ENCODE assay signal across 12 cellular contexts in genomic region chr19:4295972-4296771, GRCh38. TPM values are rescaled to one million over a fixed set of nuclear protein-coding genes. Genes with fewer than 3 reads are reported as not detected.
DNase-seq lines count a peak whose midpoint lies in the region; ATAC-seq and TF ChIP-seq lines count a peak whose summit lies in the region.
"Had no signal": no experiment of that assay in that cellular context is flagged by ENCODE, and none has a peak within 500 bp of the region (broad histone marks: within the 10 kb centered on the region; RNA-seq: fewer than 3 reads in every experiment).

No MANE protein-coding gene starts in this region.

- no peaks in the 10 kb centered on the region for H3K36me3 ChIP-seq in neuronal stem cell (replicated peaks in 1 of 2; ENCODE audit: control insufficient read depth in 2 of 2, insufficient read depth in 2 of 2, low read length in 2 of 2)
- H3K36me3 ChIP-seq in PC-9 (ENCODE audit: low read depth): no peaks in the 10 kb centered on the region

- ATAC-seq in SK-N-SH treated with all-trans-retinoic acid at 6 μM for 48 hours (peak; percentile 16; the same call in 1 of the 3 replicates), HG03520 (IDR thresholded peaks at IDR 0.05; ENCODE audit: unreplicated experiment) (no peak), Right ventricle myocardium superior (ENCODE audit: poor library complexity) (no peak)

- peak overlapping the region; percentile 36 for H2BK12ac ChIP-seq in neuronal stem cell (ENCODE audit: low read length)

- H2AFZ ChIP-seq in neuronal stem cell (ENCODE audit: low read length): no peak overlapping the region
- no peak overlapping the region for H2AFZ ChIP-seq in PC-9

- no peak overlapping the region for H4K91ac ChIP-seq in neuronal stem cell (ENCODE audit: low read depth, low read length, poor library complexity)

- POLR2A ChIA-PET in PC-9 (lab: Charles Lee; ENCODE audit: unreplicated experiment): no interaction called here

- H3K9me3 ChIP-seq in neuronal stem cell (replicated peaks in 1 of 2; ENCODE audit: control insufficient read depth in 2 of 2, insufficient read depth in 1 of 2, low read depth in 1 of 2, low read length in 2 of 2): no peaks in the 10 kb centered on the region
- no peaks in the 10 kb centered on the region for H3K9me3 ChIP-seq in PC-9 (ENCODE audit: insufficient read depth, low read depth)

- no peak overlapping the region for H3K9ac ChIP-seq in neuronal stem cell (ENCODE audit: low read depth, low read length, poor library complexity)

- no CpG with 5 or more reads among the region's 14 CpGs for WGBS in neuronal stem cell (ENCODE audit: extremely low coverage in 2 of 2, insufficient read length in 2 of 2, insufficient replicate concordance in 1 of 2), 2 donors

- no peak overlapping the region for H2BK120ac ChIP-seq in neuronal stem cell (ENCODE audit: low read depth, low read length)

- no TSS peak for BruUV-seq in PC-9 (replicated peaks; lab: Mats Ljungman, UMichigan)

- DNase-seq in Daoy (ENCODE audit: low read depth): peak; percentile 55
- peak; percentile 94 for DNase-seq in NCI-H1694 treated with DMSO at 0.1 percent for 48 hours (lab: John Stamatoyannopoulos, UW)
- DNase-seq in neuronal stem cell (ENCODE audit: low spot score): no peak
- DNase-seq in GM03348 (ENCODE audit: low spot score): no peak
- DNase-seq in PC-9: no peak
- DNase-seq in Right ventricle myocardium superior: no peak
- DNase-seq: activated CD4-positive, alpha-beta T cell treated with anti-CD3 and anti-CD28 coated beads, Interleukin-2, amount 50 U/mL, for 1 hour; erythroblast had no signal

- no peak overlapping the region for H4K8ac ChIP-seq in neuronal stem cell (ENCODE audit: low read depth, low read length)

- intact Hi-C loops in PC-9 (cut with micrococcal nuclease; ENCODE audit: unreplicated experiment) (no loop called here), Right ventricle myocardium superior (cut with DNase I) (no loop called here)

- H2BK5ac ChIP-seq in neuronal stem cell (ENCODE audit: low read length): no peak overlapping the region

- H3K79me2 ChIP-seq in PC-9 (ENCODE audit: low read depth): no peaks in the 10 kb centered on the region

- no peaks in the 10 kb centered on the region for H3K9me2 ChIP-seq in PC-9 (ENCODE audit: insufficient read depth)

- H3K4me3 ChIP-seq in neuronal stem cell (ENCODE audit: low read length in 2 of 2) (no peak overlapping the region), PC-9 (no peak overlapping the region)

- CTCF ChIA-PET in PC-9 (lab: Charles Lee): no interaction called here

- no peak overlapping the region for H3K4ac ChIP-seq in neuronal stem cell (ENCODE audit: low read length)

- H3K18ac ChIP-seq in neuronal stem cell (ENCODE audit: low read length): peak overlapping the region; percentile 12

- no peak overlapping the region for H3K27ac ChIP-seq in neuronal stem cell (replicated peaks; ENCODE audit: low read length)
- H3K27ac ChIP-seq in PC-9: no peak overlapping the region

- no peaks in the 10 kb centered on the region for H3F3A ChIP-seq in PC-9 (ENCODE audit: insufficient read depth, low read depth)

- H3K4me2 ChIP-seq in neuronal stem cell (ENCODE audit: insufficient read depth, low read length, poor library complexity, severe bottlenecking) (no peak overlapping the region), PC-9 (no peak overlapping the region)

- no peaks in the 10 kb centered on the region for H3K79me1 ChIP-seq in neuronal stem cell (ENCODE audit: low read depth, low read length)

- no peaks in the 10 kb centered on the region for H4K20me1 ChIP-seq in PC-9 (ENCODE audit: insufficient read depth)

- no peak overlapping the region for H3K23ac ChIP-seq in neuronal stem cell (ENCODE audit: low read depth, low read length, poor library complexity)

- H3K14ac ChIP-seq in neuronal stem cell (ENCODE audit: low read length): no peak overlapping the region

- no peak overlapping the region for H2BK15ac ChIP-seq in neuronal stem cell (ENCODE audit: low read length)

- H3K4me1 ChIP-seq in neuronal stem cell (ENCODE audit: control insufficient read depth in 2 of 2, insufficient read depth in 1 of 2, low read depth in 1 of 2, low read length in 2 of 2) (peaks cover 3 to 5% of the 10 kb centered on the region in 2 donors), PC-9 (replicated peaks; ENCODE audit: insufficient read depth) (no peaks in the 10 kb centered on the region)

- H3K27me3 ChIP-seq in neuronal stem cell (ENCODE audit: control insufficient read depth in 3 of 3, insufficient read depth in 3 of 3, low read depth in 1 of 3, low read length in 3 of 3): no peaks in the 10 kb centered on the region
- no peaks in the 10 kb centered on the region for H3K27me3 ChIP-seq in PC-9 (ENCODE audit: insufficient read depth, low read depth)

- no peak for TF ChIP-seq CTCF in PC-9 (conservative IDR thresholded peaks at IDR 0.05)

- no peak overlapping the region for H2AK5ac ChIP-seq in neuronal stem cell (ENCODE audit: low read depth, low read length)

TF ChIP-seq in SK-N-SH treated with all-trans-retinoic acid at 6 μM for 48 hours, 23 proteins besides CTCF, POLR2A, EP300 and RAD21:
- TF ChIP-seq TCF4 (CRISPR knock-in tag; IDR thresholded peaks at IDR 0.05; ENCODE audit: borderline replicate concordance) (peak; percentile 33; the same call in 1 of the 2 replicates), PATZ1 (CRISPR knock-in tag; IDR thresholded peaks at IDR 0.05; ENCODE audit: borderline replicate concordance) (no peak), ZFP30 (CRISPR knock-in tag; IDR thresholded peaks at IDR 0.05) (no peak), ZC3H10 (CRISPR knock-in tag; IDR thresholded peaks at IDR 0.05) (no peak), BACH2 (CRISPR knock-in tag; IDR thresholded peaks at IDR 0.05; ENCODE audit: borderline replicate concordance) (no peak)

RNA-seq across cellular contexts. Expression of gene TMIGD2, which starts 6.0 kb away (rescaled TPM):
- total RNA-seq in Daoy (2014; rRNA removed; shearing (Covaris generic)): not detected in 2 replicates
- polyA plus RNA-seq in neuronal stem cell (2013, experiment 1 of 2): 1.2 TPM
- polyA plus RNA-seq in neuronal stem cell (2013, experiment 2 of 2): 1.3 TPM
- not detected in 2 replicates for total RNA-seq in PC-9 (2021)
- total RNA-seq in Right ventricle myocardium superior: 0.24 TPM
- total RNA-seq: lower leg skin had no signal

RNA-seq across cellular contexts. Expression of gene FSD1, which starts 8.2 kb away (rescaled TPM):
- 28.3 and 47.4 TPM in 2 replicates for total RNA-seq in Daoy (2014; rRNA removed; shearing (Covaris generic))
- polyA plus RNA-seq in neuronal stem cell (2013, experiment 1 of 2): 34.4 TPM
- polyA plus RNA-seq in neuronal stem cell (2013, experiment 2 of 2): 34.5 TPM
- total RNA-seq in PC-9 (2021) (not detected in 2 replicates), Right ventricle myocardium superior (not detected)
- total RNA-seq: skeletal muscle tissue had no signal

RNA-seq across cellular contexts. Expression of gene SHD, which starts 17.1 kb away (rescaled TPM):
- not detected in 2 replicates for total RNA-seq in Daoy (2014; rRNA removed; shearing (Covaris generic))
- 0.26 TPM for polyA plus RNA-seq in neuronal stem cell (2013, experiment 1 of 2)
- 0.32 TPM for polyA plus RNA-seq in neuronal stem cell (2013, experiment 2 of 2)
- total RNA-seq in PC-9 (2021) (not detected in 2 replicates), Right ventricle myocardium superior (not detected)
- total RNA-seq: lower leg skin had no signal

RNA-seq across cellular contexts. Expression of gene STAP2, which starts 42.5 kb away (rescaled TPM):
- 28.9 and 35.7 TPM in 2 replicates for total RNA-seq in Daoy (2014; rRNA removed; shearing (Covaris generic))
- polyA plus RNA-seq in neuronal stem cell (2013, experiment 1 of 2): 6.4 TPM
- polyA plus RNA-seq in neuronal stem cell (2013, experiment 2 of 2): 7.4 TPM
- total RNA-seq in PC-9 (2021): 26.9 and 29.8 TPM in 2 replicates
- 1.6 TPM for total RNA-seq in Right ventricle myocardium superior

RNA-seq across cellular contexts. Expression of gene MPND, which starts 47.2 kb away (rescaled TPM):
- 0.95 and 2.5 TPM in 2 replicates for total RNA-seq in Daoy (2014; rRNA removed; shearing (Covaris generic))
- 20.6 TPM for polyA plus RNA-seq in neuronal stem cell (2013, experiment 1 of 2)
- 22.4 TPM for polyA plus RNA-seq in neuronal stem cell (2013, experiment 2 of 2)
- total RNA-seq in PC-9 (2021): 12.6 and 19.1 TPM in 2 replicates
- total RNA-seq in Right ventricle myocardium superior: 16.6 TPM

Comparison
In these comparisons a context has a peak if more than half of its experiments do, and no peak if none do; other contexts are left out.
1. DNase-seq: peak in Daoy (single experiment) and NCI-H1694 treated with DMSO at 0.1 percent for 48 hours (single experiment); none in neuronal stem cell (single experiment), GM03348 (single experiment), PC-9 (0 of 2) and Right ventricle myocardium superior (single experiment).
2. RNA of gene FSD1, which starts 8.2 kb away (total RNA-seq): 28.3 to 47.4 TPM in Daoy; not detected in Right ventricle myocardium superior (single experiment) and not detected in PC-9; every median in the first group is over 10 times any median in the second.